In genomic region chr16:30143347-30143702, GRCh38 we compare ENCODE assay signal across 1 cellular context.
TF ChIP-seq lines count a peak whose summit lies in the region.

No MANE protein-coding gene starts in this region.

TF ChIP-seq in GM12878, 131 proteins besides CTCF, POLR2A, EP300 and RAD21:
- TF ChIP-seq BCL11A (IDR thresholded peaks at IDR 0.05; ENCODE audit: low read depth, low read length) (no peak), PBX3 (IDR thresholded peaks at IDR 0.05; ENCODE audit: insufficient replicate concordance, low read depth, low read length) (no peak), NR2C2 (IDR thresholded peaks at IDR 0.05; ENCODE audit: borderline replicate concordance, control insufficient read depth, insufficient read length, low read depth) (no peak), EZH2 (IDR thresholded peaks at IDR 0.05; ENCODE audit: borderline replicate concordance, control insufficient read depth, low read depth, low read length) (no peak), ZBTB40 (IDR thresholded peaks at IDR 0.05; ENCODE audit: borderline replicate concordance) (no peak), RELA (IDR thresholded peaks at IDR 0.05; ENCODE audit: borderline replicate concordance, partially characterized antibody) (no peak), SREBF2 (IDR thresholded peaks at IDR 0.05; ENCODE audit: low read length) (no peak), ZNF217 (IDR thresholded peaks at IDR 0.05) (no peak), IKZF2 (IDR thresholded peaks at IDR 0.05) (no peak), GABPA (IDR thresholded peaks at IDR 0.05; ENCODE audit: low read depth) (no peak), MEF2B (IDR thresholded peaks at IDR 0.05; ENCODE audit: partially characterized antibody, poor library complexity, severe bottlenecking) (no peak), ZBED1 (IDR thresholded peaks at IDR 0.05; ENCODE audit: borderline replicate concordance) (no peak), ATF2 (IDR thresholded peaks at IDR 0.05; ENCODE audit: low read length) (no peak), EED (IDR thresholded peaks at IDR 0.05; ENCODE audit: low read depth) (no peak), NR2F1 (conservative IDR thresholded peaks at IDR 0.05) (no peak), SREBF1 (IDR thresholded peaks at IDR 0.05; ENCODE audit: low read length) (no peak), YBX1 (IDR thresholded peaks at IDR 0.05) (no peak), SIX5 (IDR thresholded peaks at IDR 0.05; ENCODE audit: low read depth, low read length, severe bottlenecking) (no peak)
TF ChIP-seq in GM12878: peak in this region for 0.
